ENCODE assay signal across 9 cellular contexts in genomic region chr3:10950476-10951294, GRCh38. TPM values are rescaled to one million over a fixed set of nuclear protein-coding genes. Genes with fewer than 3 reads are reported as not detected.
DNase-seq lines count a peak whose midpoint lies in the region; ATAC-seq, FAIRE-seq and TF ChIP-seq lines count a peak whose summit lies in the region.
"Had no signal": no experiment of that assay in that cellular context is flagged by ENCODE, and none has a peak within 500 bp of the region (broad histone marks: within the 10 kb centered on the region; RNA-seq: fewer than 3 reads in every experiment).

No MANE protein-coding gene starts in this region.

- H3K27ac ChIP-seq in HepG2 (ENCODE audit: extremely low read length, insufficient read depth, low read length) = no peak overlapping the region

- intact Hi-C loops in HepG2 (cut with micrococcal nuclease; ENCODE audit: unreplicated experiment) = loop anchor here (1.0 kb wide), 1 partner anchor 109 kb away; no protein-coding TSS in a partner anchor

- peak; percentile 62 for ATAC-seq in HepG2
- ATAC-seq in HG03460 (IDR thresholded peaks at IDR 0.05; ENCODE audit: unreplicated experiment) = no peak
- no peak for ATAC-seq in GM18907 (IDR thresholded peaks at IDR 0.05; ENCODE audit: unreplicated experiment)
- ATAC-seq in GM18858 (IDR thresholded peaks at IDR 0.05; ENCODE audit: unreplicated experiment) = no peak

- in situ Hi-C loops in T47D (cut with HindIII; ENCODE audit: low pct_unique_long_range_greater_than_20kb, low sequenced_read_pairs) = no loop called here
- in situ Hi-C loops in HepG2 (cut with HindIII; ENCODE audit: extremely low pct_ligation_motif_present, low pct_unique_long_range_greater_than_20kb) = no loop called here

- 11% methylated on average over 8 of the region's 12 CpGs for WGBS in HepG2 (ENCODE audit: low lambda C conversion rate)

- peak; percentile 51 for TF ChIP-seq CTCF in HepG2 (CRISPR knock-in tag; IDR thresholded peaks at IDR 0.05)

- H3K4me1 ChIP-seq in HepG2 (ENCODE audit: insufficient read depth, low read length) = no peaks in the 10 kb centered on the region

- no peak for TF ChIP-seq RAD21 in HepG2 (CRISPR knock-in tag; IDR thresholded peaks at IDR 0.05)

- BruUV-seq in HepG2 (replicated peaks; lab: Mats Ljungman, UMichigan) = no TSS peak

- no peaks in the 10 kb centered on the region; the same call in none of the 2 replicates for H4K20me1 ChIP-seq in HepG2 (ENCODE audit: insufficient read depth, low read length)

- no peak for TF ChIP-seq POLR2A in HepG2 (IDR thresholded peaks at IDR 0.05; ENCODE audit: insufficient read depth in 1 of 2, low read depth in 2 of 2, low read length in 2 of 2)

- no peak overlapping the region for H3K9ac ChIP-seq in HepG2 (ENCODE audit: insufficient read depth, low read depth, low read length)

- peak; percentile 19 for DNase-seq in NCI-H1105 treated with DMSO at 0.1 percent for 48 hours (lab: John Stamatoyannopoulos, UW)
- no peak for DNase-seq in NCI-H1105 (lab: John Stamatoyannopoulos, UW)
- peak; percentile 43 for DNase-seq in M059J (ENCODE audit: low read depth)
- peak; percentile 61 for DNase-seq in T47D (ENCODE audit: low read depth in 1 of 2, low spot score in 1 of 2)
- DNase-seq in HepG2 (ENCODE audit: low spot score) = peak; percentile 25

- peaks cover 5 to 33% of the 10 kb centered on the region in 2 experiments; a peak in 3 of 5 replicates for H3K27me3 ChIP-seq in HepG2 (ENCODE audit: control insufficient read depth in 1 of 2, insufficient read depth in 2 of 2, low read length in 2 of 2)

- POLR2A ChIA-PET in HepG2 (lab: Yijun Ruan, JAX) = no interaction called here

- H3K9me3 ChIP-seq in HepG2 (ENCODE audit: low read length) = no peaks in the 10 kb centered on the region

- no peak for FAIRE-seq in HepG2 (lab: Jason Lieb, UNC)

- no peaks in the 10 kb centered on the region for H3K79me2 ChIP-seq in HepG2 (ENCODE audit: insufficient read depth, low read length)

- TF ChIP-seq EP300 in HepG2 (IDR thresholded peaks at IDR 0.05; ENCODE audit: low read depth in 2 of 2, low read length in 2 of 2) (no peak), HepG2 (CRISPR knock-in tag; IDR thresholded peaks at IDR 0.05; ENCODE audit: borderline replicate concordance) (no peak)

- CTCF ChIA-PET in HepG2 (lab: Yijun Ruan, JAX; ENCODE audit: low intra/inter-chr PET ratio, low total read pairs) = interaction anchor here (1.3 kb wide), 1 partner anchor 109 kb away, joined by 10 read pairs; no protein-coding TSS in a partner anchor

- no peak overlapping the region for H2AFZ ChIP-seq in HepG2 (ENCODE audit: low read length)

- no peaks in the 10 kb centered on the region for H3K36me3 ChIP-seq in HepG2 (replicated peaks in 1 of 2; ENCODE audit: control insufficient read depth in 1 of 2, insufficient read depth in 2 of 2, low read length in 2 of 2)

- no peak overlapping the region for H3K4me2 ChIP-seq in HepG2 (ENCODE audit: low read depth, low read length)

- H3K4me3 ChIP-seq in HepG2 (replicated peaks in 1 of 3; ENCODE audit: insufficient read depth in 1 of 3, low read depth in 2 of 3, low read length in 3 of 3) = no peak overlapping the region

TF ChIP-seq in HepG2, 621 proteins besides CTCF, POLR2A, EP300 and RAD21:
- TF ChIP-seq ZNF781 (CRISPR knock-in tag; IDR thresholded peaks at IDR 0.05; ENCODE audit: borderline replicate concordance, not compliant biosample characterization) (no peak), ELF3 (CRISPR knock-in tag; IDR thresholded peaks at IDR 0.05) (0 out of 2 replicates have a peak, but pooled peaks have one; percentile 14), NKX3-1 (CRISPR knock-in tag; IDR thresholded peaks at IDR 0.05) (no peak), ZNF224 (CRISPR knock-in tag; IDR thresholded peaks at IDR 0.05) (no peak), STAG1 (CRISPR knock-in tag; IDR thresholded peaks at IDR 0.05) (peak; percentile 48), ZNF24 (IDR thresholded peaks at IDR 0.05) (no peak), SMC3 (IDR thresholded peaks at IDR 0.05; ENCODE audit: low read length) (peak; percentile 75)
- TF ChIP-seq, protein P1, sequence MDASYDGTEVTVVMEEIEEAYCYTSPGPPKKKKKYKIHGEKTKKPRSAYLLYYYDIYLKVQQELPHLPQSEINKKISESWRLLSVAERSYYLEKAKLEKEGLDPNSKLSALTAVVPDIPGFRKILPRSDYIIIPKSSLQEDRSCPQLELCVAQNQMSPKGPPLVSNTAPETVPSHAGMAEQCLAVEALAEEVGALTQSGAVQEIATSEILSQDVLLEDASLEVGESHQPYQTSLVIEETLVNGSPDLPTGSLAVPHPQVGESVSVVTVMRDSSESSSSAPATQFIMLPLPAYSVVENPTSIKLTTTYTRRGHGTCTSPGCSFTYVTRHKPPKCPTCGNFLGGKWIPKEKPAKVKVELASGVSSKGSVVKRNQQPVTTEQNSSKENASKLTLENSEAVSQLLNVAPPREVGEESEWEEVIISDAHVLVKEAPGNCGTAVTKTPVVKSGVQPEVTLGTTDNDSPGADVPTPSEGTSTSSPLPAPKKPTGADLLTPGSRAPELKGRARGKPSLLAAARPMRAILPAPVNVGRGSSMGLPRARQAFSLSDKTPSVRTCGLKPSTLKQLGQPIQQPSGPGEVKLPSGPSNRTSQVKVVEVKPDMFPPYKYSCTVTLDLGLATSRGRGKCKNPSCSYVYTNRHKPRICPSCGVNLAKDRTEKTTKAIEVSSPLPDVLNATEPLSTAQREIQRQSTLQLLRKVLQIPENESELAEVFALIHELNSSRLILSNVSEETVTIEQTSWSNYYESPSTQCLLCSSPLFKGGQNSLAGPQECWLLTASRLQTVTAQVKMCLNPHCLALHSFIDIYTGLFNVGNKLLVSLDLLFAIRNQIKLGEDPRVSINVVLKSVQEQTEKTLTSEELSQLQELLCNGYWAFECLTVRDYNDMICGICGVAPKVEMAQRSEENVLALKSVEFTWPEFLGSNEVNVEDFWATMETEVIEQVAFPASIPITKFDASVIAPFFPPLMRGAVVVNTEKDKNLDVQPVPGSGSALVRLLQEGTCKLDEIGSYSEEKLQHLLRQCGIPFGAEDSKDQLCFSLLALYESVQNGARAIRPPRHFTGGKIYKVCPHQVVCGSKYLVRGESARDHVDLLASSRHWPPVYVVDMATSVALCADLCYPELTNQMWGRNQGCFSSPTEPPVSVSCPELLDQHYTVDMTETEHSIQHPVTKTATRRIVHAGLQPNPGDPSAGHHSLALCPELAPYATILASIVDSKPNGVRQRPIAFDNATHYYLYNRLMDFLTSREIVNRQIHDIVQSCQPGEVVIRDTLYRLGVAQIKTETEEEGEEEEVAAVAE (CRISPR knock-in tag; IDR thresholded peaks at IDR 0.05; ENCODE audit: borderline replicate concordance) = no peak

RNA-seq across cellular contexts. Expression of gene SLC6A1, which starts 41.9 kb away (rescaled TPM):
- not detected in 2 replicates for total RNA-seq in M059J (2014; rRNA removed; shearing (Covaris generic))
- total RNA-seq in HepG2 (2016; rRNA removed; fragmentation: Illumina TruSeq; extraction: Trizol) = not detected in 2 replicates
- total RNA-seq in HepG2 (2016; cell fraction: cytosol; rRNA removed; fragmentation: Illumina TruSeq; extraction: Trizol; ENCODE audit: low read depth) = not detected in 2 replicates
- not detected in 2 replicates for total RNA-seq in HepG2 (2016; cell fraction: insoluble cytoplasmic fraction; rRNA removed; fragmentation: Illumina TruSeq; extraction: Trizol)
- total RNA-seq in HepG2 (2016; cell fraction: membrane; rRNA removed; fragmentation: Illumina TruSeq; extraction: Trizol) = not detected in 2 replicates
- not detected in 2 replicates for total RNA-seq in HepG2 (2016; cell fraction: nucleus; rRNA removed; fragmentation: Illumina TruSeq; extraction: Trizol)
- polyA plus RNA-seq in HepG2 (2011; rRNA removed) = 0.04 TPM in 1 of 2 replicates, not detected in the other
- not detected in 2 replicates for polyA plus RNA-seq in HepG2 (2011; cell fraction: cytosol; rRNA removed)
- 0.03 and 0.05 TPM in 2 replicates for polyA plus RNA-seq in HepG2 (2011; cell fraction: nucleus; rRNA removed)
- 0.07 TPM in 1 of 2 replicates, not detected in the other for polyA plus RNA-seq in HepG2 (2012)
- not detected in 2 replicates for polyA plus RNA-seq in HepG2 (2016; cell fraction: cytosol; fragmentation: Illumina TruSeq; extraction: Trizol; ENCODE audit: low read depth)
- polyA plus RNA-seq in HepG2 (2016; cell fraction: insoluble cytoplasmic fraction; fragmentation: Illumina TruSeq; extraction: Trizol; ENCODE audit: low read depth) = not detected in 2 replicates
- polyA plus RNA-seq in HepG2 (2016; cell fraction: membrane; fragmentation: Illumina TruSeq; extraction: Trizol; ENCODE audit: low read depth) = not detected in 2 replicates
- not detected in 2 replicates for polyA plus RNA-seq in HepG2 (2016; cell fraction: nucleus; fragmentation: Illumina TruSeq; extraction: Trizol; ENCODE audit: insufficient read depth, low read depth)
- polyA minus RNA-seq in HepG2 (2011; rRNA and poly(A)+ RNA removed; ENCODE audit: low replicate concordance) = not detected in 2 replicates
- not detected in 2 replicates for polyA minus RNA-seq in HepG2 (2011; cell fraction: cytosol; rRNA and poly(A)+ RNA removed)
- not detected in 2 replicates for polyA minus RNA-seq in HepG2 (2011; cell fraction: nucleus; rRNA and poly(A)+ RNA removed)
- total RNA-seq: CD4-positive, CD25-positive, alpha-beta regulatory T cell had no signal
- polyA plus RNA-seq: CD4-positive, CD25-positive, alpha-beta regulatory T cell had no signal
